Comparison of ENCODE assay signal across 14 cellular contexts in the genomic region with DNA sequence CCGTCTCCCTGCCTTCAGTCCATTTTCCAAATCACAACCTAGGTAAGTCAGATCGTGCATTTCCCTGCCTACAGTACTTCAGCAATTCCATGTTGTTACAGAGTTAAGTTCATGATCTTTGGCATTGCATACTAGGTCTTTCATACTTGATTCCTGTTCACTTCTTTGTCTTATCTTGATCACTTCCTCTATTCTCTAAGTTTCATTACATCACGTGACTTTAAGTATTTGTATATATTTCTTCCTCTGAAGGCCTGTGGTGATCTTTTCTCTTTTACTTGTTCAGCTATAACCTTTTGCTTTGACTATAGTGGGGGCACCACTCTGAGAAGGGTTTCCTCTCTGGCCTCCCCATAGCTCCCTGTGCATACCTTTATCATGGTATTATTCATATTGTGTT.
DNase-seq lines count a peak whose midpoint lies in the region; ATAC-seq and TF ChIP-seq lines count a peak whose summit lies in the region.
"Had no signal": no experiment of that assay in that cellular context is flagged by ENCODE, and none has a peak within 500 bp of the region (broad histone marks: within the 10 kb centered on the region; RNA-seq: fewer than 3 reads in every experiment).

No MANE protein-coding gene starts in this region.

- H3K4me3 ChIP-seq in tibial artery: no peak overlapping the region
- H3K4me3 ChIP-seq: PC-9, right atrium auricular region had no signal

- peaks cover 0 to 10% (median 3%) of the 10 kb centered on the region in 3 donors for H3K36me3 ChIP-seq in tibial artery
- H3K36me3 ChIP-seq: right atrium auricular region had no signal

- DNase-seq in memory B cell (ENCODE audit: low spot score in 2 of 2) (no peak), DMS153 treated with DMSO at 0.1 percent for 48 hours (lab: John Stamatoyannopoulos, UW; ENCODE audit: unreplicated experiment) (no peak), NK-92 (lab: John Stamatoyannopoulos, UW; ENCODE audit: unreplicated experiment) (no peak), tibial artery (no peak), progenitor cell of endocrine pancreas (ENCODE audit: low spot score, unreplicated experiment) (no peak)
- DNase-seq: activated T-cell treated with anti-CD3 and anti-CD28 coated beads, Interleukin-2, amount 50 U/mL, for 1 hour; NCI-H2081; PC-9; trophoblast cell had no signal

- H3K27me3 Mint-ChIP-seq in memory B cell (no peaks in the 10 kb centered on the region), progenitor cell of endocrine pancreas (no peaks in the 10 kb centered on the region)

- H3K4me1 ChIP-seq in tibial artery: no peaks in the 10 kb centered on the region
- H3K4me1 ChIP-seq: right atrium auricular region had no signal

- ATAC-seq in GM18909 (IDR thresholded peaks at IDR 0.05; ENCODE audit: poor library complexity, unreplicated experiment) (peak; percentile 89), HG02623 (IDR thresholded peaks at IDR 0.05; ENCODE audit: unreplicated experiment) (peak; percentile 67), HG03521 (IDR thresholded peaks at IDR 0.05; ENCODE audit: unreplicated experiment) (peak; percentile 73), memory B cell (ENCODE audit: low read depth) (peak; percentile 93)
- ATAC-seq: HCT116 had no signal

- H3K27ac Mint-ChIP-seq in memory B cell (peak overlapping the region; percentile 10), progenitor cell of endocrine pancreas (no peak overlapping the region)

- H3K9me3 ChIP-seq in tibial artery: peaks cover 0 to 12% (median 0%) of the 10 kb centered on the region in 3 donors
- H3K9me3 ChIP-seq: right atrium auricular region had no signal

- H3K4me1 Mint-ChIP-seq in memory B cell: peaks cover 10% of the 10 kb centered on the region
- peaks cover 19% of the 10 kb centered on the region for H3K4me1 Mint-ChIP-seq in progenitor cell of endocrine pancreas (ENCODE audit: low read depth)

- H3K36me3 Mint-ChIP-seq in memory B cell (peaks cover 10% of the 10 kb centered on the region), progenitor cell of endocrine pancreas (ENCODE audit: insufficient read depth) (peaks cover 8% of the 10 kb centered on the region)

- H3K27me3 ChIP-seq in tibial artery: no peaks in the 10 kb centered on the region
- H3K27me3 ChIP-seq: right atrium auricular region had no signal

- H3K4me3 Mint-ChIP-seq in memory B cell: peak overlapping the region; percentile 50
- no peak overlapping the region for H3K4me3 Mint-ChIP-seq in progenitor cell of endocrine pancreas (ENCODE audit: low read depth)

- peaks cover 8% of the 10 kb centered on the region for H3K9me3 Mint-ChIP-seq in memory B cell
- peaks cover 9% of the 10 kb centered on the region for H3K9me3 Mint-ChIP-seq in progenitor cell of endocrine pancreas (ENCODE audit: low read depth)

- H3K27ac ChIP-seq in tibial artery: no peak overlapping the region
- H3K27ac ChIP-seq: PC-9, right atrium auricular region had no signal

- intact Hi-C loops in tibial artery (cut with DNase I; ENCODE audit: low total_unique reads): no loop called here

- TF ChIP-seq CTCF in tibial artery (IDR thresholded peaks at IDR 0.05) (no peak), progenitor cell of endocrine pancreas (IDR thresholded peaks at IDR 0.05; ENCODE audit: unreplicated experiment) (no peak)
